ENCODE assay signal across 19 cellular contexts in the genomic region with DNA sequence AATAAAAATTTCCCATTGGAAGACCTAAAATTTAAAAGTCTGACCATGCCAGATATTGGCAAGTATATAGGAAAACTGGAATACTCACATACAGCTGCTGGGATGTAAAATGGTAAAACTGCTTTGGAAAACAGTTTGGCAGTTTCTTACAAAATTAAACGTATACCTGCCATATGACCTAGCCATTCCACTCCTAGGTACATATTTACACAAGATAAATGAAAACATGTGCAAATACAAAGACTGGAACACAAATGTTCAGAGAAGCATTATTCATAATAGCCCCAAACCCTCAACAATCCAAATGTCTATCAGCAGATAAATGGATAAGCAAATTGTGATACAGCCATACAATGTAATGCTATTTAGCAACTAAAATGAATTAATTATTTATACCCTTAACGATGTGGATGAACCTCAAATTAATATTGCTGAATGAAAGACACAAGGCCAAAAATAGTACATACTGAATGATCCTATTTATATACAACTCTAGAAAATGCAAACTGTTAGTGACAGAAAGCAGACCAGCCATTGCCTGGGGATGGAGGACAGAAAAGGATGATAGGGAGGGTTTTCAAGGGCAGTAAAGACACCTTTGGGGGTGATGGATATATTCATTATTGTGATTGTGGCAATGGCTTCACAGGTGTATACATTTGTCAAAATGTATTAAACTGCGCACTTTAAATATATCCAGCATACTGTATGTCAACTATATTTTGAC. TPM values are rescaled to one million over a fixed set of nuclear protein-coding genes. Genes with fewer than 3 reads are reported as not detected.
A peak's percentile ranks its signal among the peaks of the same experiment; 100 is the strongest.
DNase-seq lines count a peak whose midpoint lies in the region; ATAC-seq and TF ChIP-seq lines count a peak whose summit lies in the region.
"Had no signal": no experiment of that assay in that cellular context is flagged by ENCODE, and none has a peak within 500 bp of the region (broad histone marks: within the 10 kb centered on the region; RNA-seq: fewer than 3 reads in every experiment).

No MANE protein-coding gene starts in this region.

- H3K36me3 Mint-ChIP-seq in neural progenitor cell, result peaks cover 1% of the 10 kb centered on the region

- no peak for TF ChIP-seq CTCF in esophagus muscularis mucosa (IDR thresholded peaks at IDR 0.05)
- no peak for TF ChIP-seq CTCF in neural progenitor cell (IDR thresholded peaks at IDR 0.05)

- no peak for ATAC-seq in HG02588 (IDR thresholded peaks at IDR 0.05; ENCODE audit: unreplicated experiment)

- H3K9ac ChIP-seq in neural progenitor cell, result no peak overlapping the region

- H3K27ac ChIP-seq in esophagus muscularis mucosa (replicated peaks in 1 of 4), result no peak overlapping the region
- H3K27ac ChIP-seq in neural progenitor cell, result no peak overlapping the region
- H3K27ac ChIP-seq: Peyer's patch had no signal

- no peak overlapping the region for H2AFZ ChIP-seq in neural progenitor cell (replicated peaks)

- peaks cover 0 to 5% (median 0%) of the 10 kb centered on the region in 4 donors for H3K4me1 ChIP-seq in esophagus muscularis mucosa
- no peaks in the 10 kb centered on the region for H3K4me1 ChIP-seq in neural progenitor cell

- H3K4me3 Mint-ChIP-seq in neural progenitor cell, result no peak overlapping the region
- H3K4me3 Mint-ChIP-seq: CD8-positive, alpha-beta memory T cell; IgD-negative memory B cell had no signal

- no peak overlapping the region for H3K4me2 ChIP-seq in neural progenitor cell

- H3K4me1 Mint-ChIP-seq in neural progenitor cell, result peaks cover 8% of the 10 kb centered on the region
- H3K4me1 Mint-ChIP-seq: CD8-positive, alpha-beta memory T cell had no signal

- no peak for TF ChIP-seq POLR2A in esophagus muscularis mucosa (IDR thresholded peaks at IDR 0.05; ENCODE audit: low read depth)

- no peaks in the 10 kb centered on the region for H3K79me2 ChIP-seq in neural progenitor cell (ENCODE audit: low read depth)

- H3K36me3 ChIP-seq in esophagus muscularis mucosa (no peaks in the 10 kb centered on the region), neural progenitor cell (no peaks in the 10 kb centered on the region)
- H3K36me3 ChIP-seq: MG63, Peyer's patch had no signal

- H3K27me3 Mint-ChIP-seq in neural progenitor cell (ENCODE audit: insufficient read depth, low read depth), result no peaks in the 10 kb centered on the region

- peaks cover 6% of the 10 kb centered on the region for H3K9me3 Mint-ChIP-seq in neural progenitor cell

- H3F3A ChIP-seq in neural progenitor cell (ENCODE audit: low read depth), result no peaks in the 10 kb centered on the region

- H3K4me3 ChIP-seq in esophagus muscularis mucosa (no peak overlapping the region), neural progenitor cell (no peak overlapping the region)
- H3K4me3 ChIP-seq: MG63, Peyer's patch had no signal

- no peaks in the 10 kb centered on the region for H4K20me1 ChIP-seq in neural progenitor cell (ENCODE audit: low read depth)

- H3K27ac Mint-ChIP-seq in neural progenitor cell, result peak overlapping the region; percentile 22
- H3K27ac Mint-ChIP-seq: CD8-positive, alpha-beta memory T cell; IgD-negative memory B cell had no signal

- DNase-seq in DMS53 (lab: John Stamatoyannopoulos, UW) (peak; percentile 68), NCI-H146 treated with DMSO at 0.1 percent for 48 hours (lab: John Stamatoyannopoulos, UW; ENCODE audit: unreplicated experiment) (peak; percentile 14), esophagus muscularis mucosa (ENCODE audit: extremely low spot score) (peak; percentile 3), neural progenitor cell (ENCODE audit: low spot score) (no peak), DMS 273 treated with DMSO at 0.1 percent for 48 hours (lab: John Stamatoyannopoulos, UW) (no peak)
- DNase-seq in activated CD4-positive, alpha-beta T cell treated with anti-CD3 and anti-CD28 coated beads, Interleukin-2, amount 50 U/mL, for 1 hour, result no peak
- DNase-seq: ACHN; C1 segment of cervical spinal cord; CD8-positive, alpha-beta memory T cell; DMS79 treated with DMSO at 0.1 percent for 48 hours; Karpas-422; MG63; NCI-H1048; NCI-H1436 treated with DMSO at 0.1 percent for 48 hours; NCI-H2081; Peyer's patch; SW 1271 had no signal

- H3K9me3 ChIP-seq in esophagus muscularis mucosa (peaks cover 0 to 11% (median 6%) of the 10 kb centered on the region in 4 donors), neural progenitor cell (ENCODE audit: low read depth) (no peaks in the 10 kb centered on the region)
- H3K9me3 ChIP-seq: Peyer's patch had no signal

- WGBS in esophagus muscularis mucosa, result 76% methylated on average over 3 of the region's 3 CpGs

- intact Hi-C loops in esophagus muscularis mucosa (cut with DNase I), result loop anchor here (5.0 kb wide), 1 partner anchor 859 kb away; no protein-coding TSS in a partner anchor

- TF ChIP-seq EP300 in esophagus muscularis mucosa (IDR thresholded peaks at IDR 0.05), result no peak

- H3K27me3 ChIP-seq in esophagus muscularis mucosa (no peaks in the 10 kb centered on the region), neural progenitor cell (no peaks in the 10 kb centered on the region)
- H3K27me3 ChIP-seq: MG63, Peyer's patch had no signal

RNA-seq across cellular contexts. Expression of gene TCP11L2, which starts 21.3 kb away (rescaled TPM):
- 10 to 100 TPM; 32.1 to 52.3 (median 39.5) TPM for total RNA-seq in esophagus muscularis mucosa
- 7.8 and 8.8 TPM in 2 replicates for total RNA-seq in neural progenitor cell (ENCODE audit: low replicate concordance)

RNA-seq across cellular contexts. Expression of gene CKAP4, which starts 33.4 kb away (rescaled TPM):
- total RNA-seq in esophagus muscularis mucosa (10 to 100 TPM; 28.7 to 51.6 (median 38.8) TPM), neural progenitor cell (ENCODE audit: low replicate concordance) (58.7 and 64.3 TPM in 2 replicates)

Comparison
In these comparisons a context has a peak if more than half of its experiments do, and no peak if none do; other contexts are left out.
1. DNase-seq: peak in DMS53 (single experiment), NCI-H146 treated with DMSO at 0.1 percent for 48 hours (single experiment) and esophagus muscularis mucosa (single experiment); none in neural progenitor cell (single experiment), DMS 273 treated with DMSO at 0.1 percent for 48 hours (single experiment) and activated CD4-positive, alpha-beta T cell treated with anti-CD3 and anti-CD28 coated beads, Interleukin-2, amount 50 U/mL, for 1 hour (single experiment).